Comparison of ENCODE assay signal across 1 cellular context in the genomic region with DNA sequence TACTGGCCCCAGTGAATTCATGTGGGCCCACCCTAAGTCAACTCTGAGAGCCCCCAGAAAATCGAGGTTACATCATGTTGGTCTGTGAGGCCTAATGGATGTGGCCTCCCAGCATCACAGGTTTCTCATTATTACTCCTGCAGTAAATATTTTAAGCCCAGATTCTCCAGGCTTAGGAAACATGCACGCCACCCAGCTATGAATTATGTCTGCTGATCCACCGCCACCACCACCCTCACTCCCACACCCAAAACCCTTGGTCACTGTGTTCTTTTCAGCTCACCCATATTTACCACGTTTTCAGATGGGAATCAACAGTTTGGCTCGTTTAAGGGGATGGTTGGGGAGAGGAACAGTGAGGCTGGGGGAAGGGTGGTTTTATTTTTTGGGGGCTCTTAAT.
TF ChIP-seq lines count a peak whose summit lies in the region.

No MANE protein-coding gene starts in this region.

TF ChIP-seq in SK-N-SH treated with all-trans-retinoic acid at 6 μM for 48 hours, 23 proteins besides CTCF, POLR2A, EP300 and RAD21 (continued from another document):
- TF ChIP-seq, protein P1, sequence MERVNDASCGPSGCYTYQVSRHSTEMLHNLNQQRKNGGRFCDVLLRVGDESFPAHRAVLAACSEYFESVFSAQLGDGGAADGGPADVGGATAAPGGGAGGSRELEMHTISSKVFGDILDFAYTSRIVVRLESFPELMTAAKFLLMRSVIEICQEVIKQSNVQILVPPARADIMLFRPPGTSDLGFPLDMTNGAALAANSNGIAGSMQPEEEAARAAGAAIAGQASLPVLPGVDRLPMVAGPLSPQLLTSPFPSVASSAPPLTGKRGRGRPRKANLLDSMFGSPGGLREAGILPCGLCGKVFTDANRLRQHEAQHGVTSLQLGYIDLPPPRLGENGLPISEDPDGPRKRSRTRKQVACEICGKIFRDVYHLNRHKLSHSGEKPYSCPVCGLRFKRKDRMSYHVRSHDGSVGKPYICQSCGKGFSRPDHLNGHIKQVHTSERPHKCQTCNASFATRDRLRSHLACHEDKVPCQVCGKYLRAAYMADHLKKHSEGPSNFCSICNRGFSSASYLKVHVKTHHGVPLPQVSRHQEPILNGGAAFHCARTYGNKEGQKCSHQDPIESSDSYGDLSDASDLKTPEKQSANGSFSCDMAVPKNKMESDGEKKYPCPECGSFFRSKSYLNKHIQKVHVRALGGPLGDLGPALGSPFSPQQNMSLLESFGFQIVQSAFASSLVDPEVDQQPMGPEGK (CRISPR knock-in tag; IDR thresholded peaks at IDR 0.05; ENCODE audit: borderline replicate concordance) = no peak
- TF ChIP-seq, protein P2, sequence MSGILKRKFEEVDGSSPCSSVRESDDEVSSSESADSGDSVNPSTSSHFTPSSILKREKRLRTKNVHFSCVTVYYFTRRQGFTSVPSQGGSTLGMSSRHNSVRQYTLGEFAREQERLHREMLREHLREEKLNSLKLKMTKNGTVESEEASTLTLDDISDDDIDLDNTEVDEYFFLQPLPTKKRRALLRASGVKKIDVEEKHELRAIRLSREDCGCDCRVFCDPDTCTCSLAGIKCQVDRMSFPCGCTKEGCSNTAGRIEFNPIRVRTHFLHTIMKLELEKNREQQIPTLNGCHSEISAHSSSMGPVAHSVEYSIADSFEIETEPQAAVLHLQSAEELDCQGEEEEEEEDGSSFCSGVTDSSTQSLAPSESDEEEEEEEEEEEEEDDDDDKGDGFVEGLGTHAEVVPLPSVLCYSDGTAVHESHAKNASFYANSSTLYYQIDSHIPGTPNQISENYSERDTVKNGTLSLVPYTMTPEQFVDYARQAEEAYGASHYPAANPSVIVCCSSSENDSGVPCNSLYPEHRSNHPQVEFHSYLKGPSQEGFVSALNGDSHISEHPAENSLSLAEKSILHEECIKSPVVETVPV (CRISPR knock-in tag; IDR thresholded peaks at IDR 0.05) = no peak
- TF ChIP-seq ARNTL (CRISPR knock-in tag; IDR thresholded peaks at IDR 0.05; ENCODE audit: borderline replicate concordance, low read depth) = no peak
